1 cellular context compared by ENCODE assay signal in genomic region chr12:45076417-45077031, GRCh38.
TF ChIP-seq lines count a peak whose summit lies in the region.

No MANE protein-coding gene starts in this region.

TF ChIP-seq in GM23338, 12 proteins besides CTCF, POLR2A, EP300 and RAD21 (continued from another document):
- TF ChIP-seq ZNF462 (CRISPR knock-in tag; IDR thresholded peaks at IDR 0.05) (peak; percentile 98), NANOG (IDR thresholded peaks at IDR 0.05; ENCODE audit: borderline replicate concordance) (peak; percentile 41; the same call in 1 of the 2 replicates), CREB1 (CRISPR knock-in tag; IDR thresholded peaks at IDR 0.05; ENCODE audit: low read depth) (no peak)
